ENCODE assay signal across 13 cellular contexts in the genomic region with DNA sequence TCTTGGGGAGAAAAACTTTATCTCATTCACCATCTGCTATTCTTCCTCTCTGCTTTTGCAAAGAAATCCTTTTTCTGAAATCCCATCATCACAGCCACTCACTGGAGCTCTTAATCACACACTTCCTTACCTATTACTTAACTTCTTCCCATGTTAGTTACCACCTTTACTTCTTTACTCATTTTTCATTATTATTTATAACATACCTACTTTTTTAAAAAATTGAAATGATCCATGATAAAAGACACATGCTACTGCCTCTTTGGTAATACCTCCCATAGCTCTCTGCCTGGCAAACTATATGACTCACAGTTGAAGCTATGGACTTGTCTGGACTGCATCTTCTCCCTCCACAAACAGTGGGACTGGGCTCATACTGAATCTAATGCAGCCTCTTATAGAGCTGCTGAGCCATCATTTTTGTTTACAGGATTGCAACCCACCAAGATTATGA.
DNase-seq lines count a peak whose midpoint lies in the region; ATAC-seq, FAIRE-seq and TF ChIP-seq lines count a peak whose summit lies in the region.
"Had no signal": no experiment of that assay in that cellular context is flagged by ENCODE, and none has a peak within 500 bp of the region (broad histone marks: within the 10 kb centered on the region; RNA-seq: fewer than 3 reads in every experiment).

No MANE protein-coding gene starts in this region.

- no peaks in the 10 kb centered on the region for H3K9me3 ChIP-seq in kidney (ENCODE audit: control insufficient read depth in 1 of 2, low read length in 2 of 2)

- TF ChIP-seq CTCF in kidney (IDR thresholded peaks at IDR 0.05; ENCODE audit: borderline replicate concordance, extremely low read depth, insufficient read depth), result no peak

- intact Hi-C loops in kidney (cut with DNase I), result no loop called here

- FAIRE-seq in kidney (lab: Jason Lieb, UNC), result no peak
- FAIRE-seq: small intestine had no signal

- H3K27ac ChIP-seq in kidney (ENCODE audit: low read depth in 2 of 2, low read length in 2 of 2), result no peak overlapping the region

- peak; percentile 63 for ATAC-seq in GM19452 (IDR thresholded peaks at IDR 0.05; ENCODE audit: unreplicated experiment)

- H3K36me3 ChIP-seq in kidney (ENCODE audit: control insufficient read depth in 1 of 2, insufficient read depth in 2 of 2, low read length in 2 of 2), result no peaks in the 10 kb centered on the region

- DNase-seq in ACHN (peak; percentile 46), NCI-H446 (lab: John Stamatoyannopoulos, UW) (peak; percentile 55 to 71), fibroblast of peridontal ligament (ENCODE audit: extremely low read depth) (peak; percentile 31), NCI-H2196 (lab: John Stamatoyannopoulos, UW; ENCODE audit: unreplicated experiment) (no peak), NCI-H2029 treated with DMSO at 0.1 percent for 48 hours (lab: John Stamatoyannopoulos, UW) (no peak), kidney (no peak), cerebellum (ENCODE audit: low spot score) (no peak)
- DNase-seq: activated CD4-positive, alpha-beta T cell treated with anti-CD3 and anti-CD28 coated beads for 4 hours; C1 segment of cervical spinal cord; caudate nucleus; NCI-H748 treated with DMSO at 0.1 percent for 48 hours; small intestine had no signal

- no peak overlapping the region for H3K4me3 ChIP-seq in kidney (ENCODE audit: low read length in 2 of 2)

- in situ Hi-C loops in ACHN (cut with HindIII; ENCODE audit: low pct_ligation_motif_present, low pct_unique_long_range_greater_than_20kb, low sequenced_read_pairs), result no loop called here

- H3K4me1 ChIP-seq in kidney (ENCODE audit: control insufficient read depth in 1 of 2, insufficient read depth in 1 of 2, low read depth in 1 of 2, low read length in 2 of 2), result no peaks in the 10 kb centered on the region

- no peak overlapping the region for H3K9ac ChIP-seq in kidney (ENCODE audit: low read length in 2 of 2)

Comparison
In these comparisons a context has a peak if more than half of its experiments do, and no peak if none do; other contexts are left out.
1. DNase-seq: peak in ACHN (single experiment), NCI-H446 (2 of 2) and fibroblast of peridontal ligament (single experiment); none in NCI-H2196 (single experiment), NCI-H2029 treated with DMSO at 0.1 percent for 48 hours (single experiment), kidney (single experiment) and cerebellum (single experiment).